Comparison of ENCODE assay signal across 8 cellular contexts in the genomic region with DNA sequence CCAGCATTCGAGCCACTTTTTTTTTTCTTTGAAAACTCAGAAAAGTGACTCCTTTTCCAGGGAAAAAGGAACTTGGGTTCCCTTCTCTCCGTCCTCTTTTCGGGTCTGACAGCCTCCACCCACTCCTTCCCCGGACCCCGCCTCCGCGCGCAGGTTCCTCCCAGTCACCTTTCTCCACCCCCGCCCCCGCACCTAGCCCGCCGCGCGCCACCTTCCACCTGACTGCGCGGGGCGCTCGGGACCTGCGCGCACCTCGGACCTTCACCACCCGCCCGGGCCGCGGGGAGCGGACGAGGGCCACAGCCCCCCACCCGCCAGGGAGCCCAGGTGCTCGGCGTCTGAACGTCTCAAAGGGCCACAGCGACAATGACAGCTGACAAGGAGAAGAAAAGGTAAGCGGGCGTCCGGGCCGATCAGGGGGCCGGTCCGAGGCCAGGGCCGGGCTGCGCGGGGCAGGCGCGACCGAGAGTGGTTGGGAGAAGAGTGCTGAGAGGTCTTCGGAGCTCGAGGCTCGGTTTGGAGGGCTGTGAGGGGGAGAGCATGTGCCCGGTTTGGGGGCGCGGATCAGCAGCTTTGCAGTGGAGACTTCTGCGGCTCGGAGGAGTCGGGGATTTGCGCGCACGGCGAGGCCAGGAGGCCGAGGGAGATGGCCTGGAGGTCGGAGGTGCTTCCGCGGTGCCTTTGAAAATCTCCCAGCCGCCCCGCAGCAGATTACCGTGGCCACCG. TPM values are rescaled to one million over a fixed set of nuclear protein-coding genes. Genes with fewer than 3 reads are reported as not detected.
DNase-seq lines count a peak whose midpoint lies in the region; ATAC-seq and FAIRE-seq lines count a peak whose summit lies in the region.

No MANE protein-coding gene starts in this region.

- H3K9ac ChIP-seq in iPS-15b (ENCODE audit: low read depth, low read length): no peak overlapping the region

- peak overlapping the region; percentile 99 for H3K4me3 ChIP-seq in ACC112 (ENCODE audit: low read depth, low read length)
- H3K4me3 ChIP-seq in iPS-15b (ENCODE audit: low read depth, low read length): peak overlapping the region; percentile 66
- peak overlapping the region; percentile 83 to 88 for H3K4me3 ChIP-seq in small intestine (ENCODE audit: low read depth in 1 of 2, low read length in 2 of 2)

- WGBS in adipose tissue, 3 donors: 0 to 1% (median 1%) methylated on average over 63 to 65 of the region's 65 CpGs
- WGBS in small intestine, 3 donors: 0 to 1% (median 1%) methylated on average over 53 to 65 of the region's 65 CpGs

- FAIRE-seq in small intestine (lab: Jason Lieb, UNC): no peak

- H3K27me3 ChIP-seq in ACC112 (ENCODE audit: insufficient read depth, low read length) (no peaks in the 10 kb centered on the region), iPS-15b (ENCODE audit: control insufficient read depth, insufficient read depth, low read length) (peaks cover 71% of the 10 kb centered on the region), small intestine (ENCODE audit: control insufficient read depth in 2 of 2, insufficient read depth in 2 of 2, low read length in 2 of 2) (no peaks in the 10 kb centered on the region)

- H3K27ac ChIP-seq in ACC112 (ENCODE audit: low read depth, low read length): peak overlapping the region; percentile 78
- H3K27ac ChIP-seq in adipose tissue (ENCODE audit: low read depth, low read length): peak overlapping the region; percentile 40
- peak overlapping the region; percentile 95 to 96 for H3K27ac ChIP-seq in small intestine (ENCODE audit: low read depth in 1 of 2, low read length in 1 of 2)

- H3K4me1 ChIP-seq in ACC112 (ENCODE audit: control insufficient read depth, insufficient read depth, low read length, unreplicated experiment) (peaks cover 11% of the 10 kb centered on the region), iPS-15b (ENCODE audit: control insufficient read depth, insufficient read depth, low read length) (peaks cover 2% of the 10 kb centered on the region), small intestine (ENCODE audit: control insufficient read depth in 2 of 2, insufficient read depth in 1 of 2, low read depth in 1 of 2, low read length in 1 of 2) (peaks cover 0 to 15% of the 10 kb centered on the region in 2 donors)

- peak; percentile 25 for ATAC-seq in GM19025 (IDR thresholded peaks at IDR 0.05; ENCODE audit: low read depth, unreplicated experiment)
- ATAC-seq in HG03432 (IDR thresholded peaks at IDR 0.05; ENCODE audit: unreplicated experiment): peak; percentile 35

- DNase-seq in SW 1271 (lab: John Stamatoyannopoulos, UW) (peak; percentile 60 to 72), small intestine (peak; percentile 89), NCI-H524 treated with DMSO at 0.1 percent for 48 hours (lab: John Stamatoyannopoulos, UW) (no peak)

- H3K9me3 ChIP-seq in iPS-15b (ENCODE audit: control insufficient read depth, insufficient read depth, low read length) (no peaks in the 10 kb centered on the region), small intestine (ENCODE audit: control insufficient read depth, low read depth) (no peaks in the 10 kb centered on the region)

- H3K79me2 ChIP-seq in ACC112 (ENCODE audit: control insufficient read depth, insufficient read depth, low read length, unreplicated experiment): peaks cover 52% of the 10 kb centered on the region

- H2AFZ ChIP-seq in ACC112 (ENCODE audit: low read length, unreplicated experiment): peak overlapping the region; percentile 50

- H3K36me3 ChIP-seq in ACC112 (ENCODE audit: insufficient read depth, low read length) (no peaks in the 10 kb centered on the region), iPS-15b (ENCODE audit: control insufficient read depth, insufficient read depth, low read length) (no peaks in the 10 kb centered on the region), small intestine (ENCODE audit: control insufficient read depth in 2 of 2, insufficient read depth in 2 of 2, low read length in 2 of 2) (no peaks in the 10 kb centered on the region)

RNA-seq across cellular contexts. Expression of a gene that starts 0.5 kb away (rescaled TPM):
- polyA plus RNA-seq in adipose tissue (100 to 1,000 TPM in 2 of 3 donors, 10 to 100 TPM in 1; 48.1 to 314 (median 202) TPM), small intestine (100 to 1,000 TPM in 1 of 3 donors, 10 to 100 TPM in 2; 63.0 to 106 (median 65.3) TPM)

Comparison
In these comparisons a context has a peak if more than half of its experiments do, and no peak if none do; other contexts are left out.
1. H3K27ac ChIP-seq: peak in every context shown above with its lines; median percentile 96 in small intestine; 78 in ACC112; 40 in adipose tissue.